3 cellular contexts compared by ENCODE assay signal in the genomic region with DNA sequence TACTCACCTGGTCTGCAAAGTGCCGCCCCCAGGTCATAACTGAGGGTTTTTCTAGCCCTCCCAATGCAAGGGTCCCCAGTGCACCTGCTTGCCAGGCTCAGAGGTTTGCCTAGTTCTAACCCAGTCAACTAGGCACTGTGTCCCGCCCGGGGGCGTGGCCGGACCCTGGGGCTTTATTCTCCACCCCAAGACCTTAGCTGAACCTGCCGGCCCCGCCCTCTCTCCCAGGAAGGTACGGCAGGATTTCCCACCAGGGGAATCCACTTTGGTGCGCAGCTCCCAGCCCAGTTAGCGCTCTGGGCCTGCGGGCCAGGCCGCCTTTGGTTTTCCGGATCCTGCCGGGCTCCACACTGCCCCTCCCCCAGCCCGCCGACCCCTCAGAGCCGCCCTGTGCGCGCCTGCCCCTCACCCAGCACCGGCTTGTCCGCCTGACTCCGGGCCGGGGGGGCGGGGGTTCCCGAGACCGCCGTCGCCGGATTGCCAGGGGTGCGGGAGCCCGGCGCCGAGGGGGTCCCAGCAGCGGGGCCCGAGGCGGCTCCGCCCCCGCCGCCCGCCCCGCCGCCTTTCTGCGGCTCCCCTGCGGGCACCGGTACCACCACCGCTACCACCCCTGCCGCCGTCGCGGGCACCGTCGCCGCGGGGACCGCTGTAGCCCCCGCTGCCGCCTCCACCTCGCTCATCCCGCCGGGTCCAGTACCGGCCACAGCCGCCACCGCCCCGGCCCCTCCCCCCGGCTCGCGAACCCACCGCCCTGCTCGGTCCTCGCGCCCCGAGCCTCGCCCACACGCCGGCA.
TF ChIP-seq lines count a peak whose summit lies in the region.

No MANE protein-coding gene starts in this region.

TF ChIP-seq in SK-N-SH, 30 proteins besides CTCF, POLR2A, EP300 and RAD21 (continued from another document):
- no peak for TF ChIP-seq IRF3 (IDR thresholded peaks at IDR 0.05; ENCODE audit: low read depth, low read length)
- TF ChIP-seq TAF1 (IDR thresholded peaks at IDR 0.05; ENCODE audit: borderline replicate concordance, low read depth, low read length) = no peak
- TF ChIP-seq TCF12 (IDR thresholded peaks at IDR 0.05) = no peak
- TF ChIP-seq NFIC (IDR thresholded peaks at IDR 0.05; ENCODE audit: borderline replicate concordance) = no peak
- TF ChIP-seq, protein P1, sequence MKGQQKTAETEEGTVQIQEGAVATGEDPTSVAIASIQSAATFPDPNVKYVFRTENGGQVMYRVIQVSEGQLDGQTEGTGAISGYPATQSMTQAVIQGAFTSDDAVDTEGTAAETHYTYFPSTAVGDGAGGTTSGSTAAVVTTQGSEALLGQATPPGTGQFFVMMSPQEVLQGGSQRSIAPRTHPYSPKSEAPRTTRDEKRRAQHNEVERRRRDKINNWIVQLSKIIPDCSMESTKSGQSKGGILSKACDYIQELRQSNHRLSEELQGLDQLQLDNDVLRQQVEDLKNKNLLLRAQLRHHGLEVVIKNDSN (IDR thresholded peaks at IDR 0.05; ENCODE audit: borderline replicate concordance, low read depth) = no peak
- TF ChIP-seq MAX (IDR thresholded peaks at IDR 0.05; ENCODE audit: low read depth) = no peak

TF ChIP-seq in SK-N-SH treated with all-trans-retinoic acid at 6 μM for 48 hours, 23 proteins besides CTCF, POLR2A, EP300 and RAD21 (continued from another document):
- TF ChIP-seq, protein P2, sequence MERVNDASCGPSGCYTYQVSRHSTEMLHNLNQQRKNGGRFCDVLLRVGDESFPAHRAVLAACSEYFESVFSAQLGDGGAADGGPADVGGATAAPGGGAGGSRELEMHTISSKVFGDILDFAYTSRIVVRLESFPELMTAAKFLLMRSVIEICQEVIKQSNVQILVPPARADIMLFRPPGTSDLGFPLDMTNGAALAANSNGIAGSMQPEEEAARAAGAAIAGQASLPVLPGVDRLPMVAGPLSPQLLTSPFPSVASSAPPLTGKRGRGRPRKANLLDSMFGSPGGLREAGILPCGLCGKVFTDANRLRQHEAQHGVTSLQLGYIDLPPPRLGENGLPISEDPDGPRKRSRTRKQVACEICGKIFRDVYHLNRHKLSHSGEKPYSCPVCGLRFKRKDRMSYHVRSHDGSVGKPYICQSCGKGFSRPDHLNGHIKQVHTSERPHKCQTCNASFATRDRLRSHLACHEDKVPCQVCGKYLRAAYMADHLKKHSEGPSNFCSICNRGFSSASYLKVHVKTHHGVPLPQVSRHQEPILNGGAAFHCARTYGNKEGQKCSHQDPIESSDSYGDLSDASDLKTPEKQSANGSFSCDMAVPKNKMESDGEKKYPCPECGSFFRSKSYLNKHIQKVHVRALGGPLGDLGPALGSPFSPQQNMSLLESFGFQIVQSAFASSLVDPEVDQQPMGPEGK (CRISPR knock-in tag; IDR thresholded peaks at IDR 0.05; ENCODE audit: borderline replicate concordance) = no peak
- TF ChIP-seq RARB (CRISPR knock-in tag; IDR thresholded peaks at IDR 0.05) (no peak), PPARA (CRISPR knock-in tag; IDR thresholded peaks at IDR 0.05; ENCODE audit: borderline replicate concordance) (no peak), ZFP30 (CRISPR knock-in tag; IDR thresholded peaks at IDR 0.05) (no peak), ISL1 (CRISPR knock-in tag; IDR thresholded peaks at IDR 0.05) (no peak), TOX (CRISPR knock-in tag; IDR thresholded peaks at IDR 0.05; ENCODE audit: borderline replicate concordance) (no peak), CSDC2 (CRISPR knock-in tag; IDR thresholded peaks at IDR 0.05) (no peak), BACH2 (CRISPR knock-in tag; IDR thresholded peaks at IDR 0.05; ENCODE audit: borderline replicate concordance) (no peak), ARNTL (CRISPR knock-in tag; IDR thresholded peaks at IDR 0.05; ENCODE audit: borderline replicate concordance, low read depth) (no peak), SNAI2 (CRISPR knock-in tag; IDR thresholded peaks at IDR 0.05) (no peak), ZC3H10 (CRISPR knock-in tag; IDR thresholded peaks at IDR 0.05) (no peak), ZNF8 (CRISPR knock-in tag; IDR thresholded peaks at IDR 0.05) (no peak), ZFP3 (CRISPR knock-in tag; IDR thresholded peaks at IDR 0.05) (no peak), OSR1 (CRISPR knock-in tag; IDR thresholded peaks at IDR 0.05) (no peak), ESRRG (CRISPR knock-in tag; IDR thresholded peaks at IDR 0.05) (no peak), POU6F1 (CRISPR knock-in tag; IDR thresholded peaks at IDR 0.05; ENCODE audit: borderline replicate concordance, low read depth) (no peak), GLIS3 (CRISPR knock-in tag; IDR thresholded peaks at IDR 0.05) (no peak), CREB5 (CRISPR knock-in tag; IDR thresholded peaks at IDR 0.05; ENCODE audit: low read depth) (no peak)
- TF ChIP-seq, protein P3, sequence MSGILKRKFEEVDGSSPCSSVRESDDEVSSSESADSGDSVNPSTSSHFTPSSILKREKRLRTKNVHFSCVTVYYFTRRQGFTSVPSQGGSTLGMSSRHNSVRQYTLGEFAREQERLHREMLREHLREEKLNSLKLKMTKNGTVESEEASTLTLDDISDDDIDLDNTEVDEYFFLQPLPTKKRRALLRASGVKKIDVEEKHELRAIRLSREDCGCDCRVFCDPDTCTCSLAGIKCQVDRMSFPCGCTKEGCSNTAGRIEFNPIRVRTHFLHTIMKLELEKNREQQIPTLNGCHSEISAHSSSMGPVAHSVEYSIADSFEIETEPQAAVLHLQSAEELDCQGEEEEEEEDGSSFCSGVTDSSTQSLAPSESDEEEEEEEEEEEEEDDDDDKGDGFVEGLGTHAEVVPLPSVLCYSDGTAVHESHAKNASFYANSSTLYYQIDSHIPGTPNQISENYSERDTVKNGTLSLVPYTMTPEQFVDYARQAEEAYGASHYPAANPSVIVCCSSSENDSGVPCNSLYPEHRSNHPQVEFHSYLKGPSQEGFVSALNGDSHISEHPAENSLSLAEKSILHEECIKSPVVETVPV (CRISPR knock-in tag; IDR thresholded peaks at IDR 0.05) = no peak

TF ChIP-seq in WTC11, 78 proteins besides CTCF, POLR2A, EP300 and RAD21 (continued from another document):
- TF ChIP-seq, protein P4, sequence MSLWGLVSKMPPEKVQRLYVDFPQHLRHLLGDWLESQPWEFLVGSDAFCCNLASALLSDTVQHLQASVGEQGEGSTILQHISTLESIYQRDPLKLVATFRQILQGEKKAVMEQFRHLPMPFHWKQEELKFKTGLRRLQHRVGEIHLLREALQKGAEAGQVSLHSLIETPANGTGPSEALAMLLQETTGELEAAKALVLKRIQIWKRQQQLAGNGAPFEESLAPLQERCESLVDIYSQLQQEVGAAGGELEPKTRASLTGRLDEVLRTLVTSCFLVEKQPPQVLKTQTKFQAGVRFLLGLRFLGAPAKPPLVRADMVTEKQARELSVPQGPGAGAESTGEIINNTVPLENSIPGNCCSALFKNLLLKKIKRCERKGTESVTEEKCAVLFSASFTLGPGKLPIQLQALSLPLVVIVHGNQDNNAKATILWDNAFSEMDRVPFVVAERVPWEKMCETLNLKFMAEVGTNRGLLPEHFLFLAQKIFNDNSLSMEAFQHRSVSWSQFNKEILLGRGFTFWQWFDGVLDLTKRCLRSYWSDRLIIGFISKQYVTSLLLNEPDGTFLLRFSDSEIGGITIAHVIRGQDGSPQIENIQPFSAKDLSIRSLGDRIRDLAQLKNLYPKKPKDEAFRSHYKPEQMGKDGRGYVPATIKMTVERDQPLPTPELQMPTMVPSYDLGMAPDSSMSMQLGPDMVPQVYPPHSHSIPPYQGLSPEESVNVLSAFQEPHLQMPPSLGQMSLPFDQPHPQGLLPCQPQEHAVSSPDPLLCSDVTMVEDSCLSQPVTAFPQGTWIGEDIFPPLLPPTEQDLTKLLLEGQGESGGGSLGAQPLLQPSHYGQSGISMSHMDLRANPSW (CRISPR knock-in tag; conservative IDR thresholded peaks at IDR 0.05; ENCODE audit: low read depth) = 0 out of 2 replicates have a peak, but pooled peaks have one; percentile 31
- TF ChIP-seq, protein P5, sequence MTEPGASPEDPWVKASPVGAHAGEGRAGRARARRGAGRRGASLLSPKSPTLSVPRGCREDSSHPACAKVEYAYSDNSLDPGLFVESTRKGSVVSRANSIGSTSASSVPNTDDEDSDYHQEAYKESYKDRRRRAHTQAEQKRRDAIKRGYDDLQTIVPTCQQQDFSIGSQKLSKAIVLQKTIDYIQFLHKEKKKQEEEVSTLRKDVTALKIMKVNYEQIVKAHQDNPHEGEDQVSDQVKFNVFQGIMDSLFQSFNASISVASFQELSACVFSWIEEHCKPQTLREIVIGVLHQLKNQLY (CRISPR knock-in tag; IDR thresholded peaks at IDR 0.05) = no peak
- TF ChIP-seq KAT7 (CRISPR knock-in tag; IDR thresholded peaks at IDR 0.05; ENCODE audit: borderline replicate concordance) (0 out of 2 replicates have a peak, but pooled peaks have one; percentile 47), ZNF232 (CRISPR knock-in tag; IDR thresholded peaks at IDR 0.05) (no peak), ZNF281 (CRISPR knock-in tag; IDR thresholded peaks at IDR 0.05) (no peak), GRHL2 (CRISPR knock-in tag; IDR thresholded peaks at IDR 0.05; ENCODE audit: insufficient replicate concordance, severe bottlenecking) (no peak), TCF7 (CRISPR knock-in tag; IDR thresholded peaks at IDR 0.05; ENCODE audit: low read depth) (no peak), SMAD3 (CRISPR knock-in tag; IDR thresholded peaks at IDR 0.05; ENCODE audit: borderline replicate concordance) (no peak), CBFB (CRISPR knock-in tag; IDR thresholded peaks at IDR 0.05; ENCODE audit: low read depth) (peak; percentile 50; the same call in 1 of the 2 replicates), RELA (CRISPR knock-in tag; IDR thresholded peaks at IDR 0.05; ENCODE audit: borderline replicate concordance) (peak; percentile 50; the same call in 1 of the 2 replicates), ZNF263 (CRISPR knock-in tag; IDR thresholded peaks at IDR 0.05; ENCODE audit: low read depth) (0 out of 2 replicates have a peak, but pooled peaks have one; percentile 7), JUN (CRISPR knock-in tag; IDR thresholded peaks at IDR 0.05) (peak; percentile 29; the same call in 1 of the 2 replicates)
- TF ChIP-seq, protein P1 (CRISPR knock-in tag; IDR thresholded peaks at IDR 0.05) = no peak
- TF ChIP-seq, protein P6, sequence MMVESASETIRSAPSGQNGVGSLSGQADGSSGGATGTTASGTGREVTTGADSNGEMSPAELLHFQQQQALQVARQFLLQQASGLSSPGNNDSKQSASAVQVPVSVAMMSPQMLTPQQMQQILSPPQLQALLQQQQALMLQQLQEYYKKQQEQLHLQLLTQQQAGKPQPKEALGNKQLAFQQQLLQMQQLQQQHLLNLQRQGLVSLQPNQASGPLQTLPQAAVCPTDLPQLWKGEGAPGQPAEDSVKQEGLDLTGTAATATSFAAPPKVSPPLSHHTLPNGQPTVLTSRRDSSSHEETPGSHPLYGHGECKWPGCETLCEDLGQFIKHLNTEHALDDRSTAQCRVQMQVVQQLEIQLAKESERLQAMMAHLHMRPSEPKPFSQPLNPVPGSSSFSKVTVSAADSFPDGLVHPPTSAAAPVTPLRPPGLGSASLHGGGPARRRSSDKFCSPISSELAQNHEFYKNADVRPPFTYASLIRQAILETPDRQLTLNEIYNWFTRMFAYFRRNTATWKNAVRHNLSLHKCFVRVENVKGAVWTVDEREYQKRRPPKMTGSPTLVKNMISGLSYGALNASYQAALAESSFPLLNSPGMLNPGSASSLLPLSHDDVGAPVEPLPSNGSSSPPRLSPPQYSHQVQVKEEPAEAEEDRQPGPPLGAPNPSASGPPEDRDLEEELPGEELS (CRISPR knock-in tag; IDR thresholded peaks at IDR 0.05) = peak; percentile 44; the same call in 1 of the 2 replicates
- TF ChIP-seq, protein P7, sequence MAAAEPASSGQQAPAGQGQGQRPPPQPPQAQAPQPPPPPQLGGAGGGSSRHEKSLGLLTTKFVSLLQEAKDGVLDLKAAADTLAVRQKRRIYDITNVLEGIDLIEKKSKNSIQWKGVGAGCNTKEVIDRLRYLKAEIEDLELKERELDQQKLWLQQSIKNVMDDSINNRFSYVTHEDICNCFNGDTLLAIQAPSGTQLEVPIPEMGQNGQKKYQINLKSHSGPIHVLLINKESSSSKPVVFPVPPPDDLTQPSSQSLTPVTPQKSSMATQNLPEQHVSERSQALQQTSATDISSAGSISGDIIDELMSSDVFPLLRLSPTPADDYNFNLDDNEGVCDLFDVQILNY (CRISPR knock-in tag; IDR thresholded peaks at IDR 0.05) = 0 out of 2 replicates have a peak, but pooled peaks have one; percentile 20
